Comparison of ENCODE assay signal across 5 cellular contexts in the genomic region with DNA sequence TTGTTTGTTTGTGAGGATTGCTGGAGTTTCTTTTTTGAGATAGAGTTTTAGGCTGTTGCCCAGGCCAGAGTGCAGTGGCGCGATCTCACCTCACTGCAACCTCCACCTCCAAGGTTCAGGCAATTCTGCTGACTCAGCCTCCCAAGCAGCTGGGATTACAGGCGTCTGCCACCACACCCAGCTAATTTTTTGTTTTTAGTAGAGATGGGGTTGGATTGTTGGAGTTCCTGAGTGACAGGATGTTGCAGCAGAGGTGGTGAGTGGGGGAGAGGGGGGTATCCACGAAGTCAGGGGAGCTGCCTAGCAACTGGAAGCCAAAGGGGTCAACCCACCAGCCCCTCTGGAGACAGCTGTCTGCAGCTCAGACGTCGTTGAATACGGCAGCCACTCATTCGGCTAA. TPM values are rescaled to one million over a fixed set of nuclear protein-coding genes. Genes with fewer than 3 reads are reported as not detected.
"Had no signal": no experiment of that assay in that cellular context is flagged by ENCODE, and none has a peak within 500 bp of the region (broad histone marks: within the 10 kb centered on the region; RNA-seq: fewer than 3 reads in every experiment).

No MANE protein-coding gene starts in this region.

RNA-seq across cellular contexts. Expression of gene GPAT2, which starts 35.2 kb away (rescaled TPM):
- total RNA-seq: H4, HT1080 had no signal

RNA-seq across cellular contexts. Expression of gene ADRA2B, which starts 46.5 kb away (rescaled TPM):
- total RNA-seq: GM23248, H4, HFFc6, HT1080, IMR-90 had no signal
- polyA plus RNA-seq: GM23248, IMR-90 had no signal
